ENCODE assay signal across 24 cellular contexts in the genomic region with DNA sequence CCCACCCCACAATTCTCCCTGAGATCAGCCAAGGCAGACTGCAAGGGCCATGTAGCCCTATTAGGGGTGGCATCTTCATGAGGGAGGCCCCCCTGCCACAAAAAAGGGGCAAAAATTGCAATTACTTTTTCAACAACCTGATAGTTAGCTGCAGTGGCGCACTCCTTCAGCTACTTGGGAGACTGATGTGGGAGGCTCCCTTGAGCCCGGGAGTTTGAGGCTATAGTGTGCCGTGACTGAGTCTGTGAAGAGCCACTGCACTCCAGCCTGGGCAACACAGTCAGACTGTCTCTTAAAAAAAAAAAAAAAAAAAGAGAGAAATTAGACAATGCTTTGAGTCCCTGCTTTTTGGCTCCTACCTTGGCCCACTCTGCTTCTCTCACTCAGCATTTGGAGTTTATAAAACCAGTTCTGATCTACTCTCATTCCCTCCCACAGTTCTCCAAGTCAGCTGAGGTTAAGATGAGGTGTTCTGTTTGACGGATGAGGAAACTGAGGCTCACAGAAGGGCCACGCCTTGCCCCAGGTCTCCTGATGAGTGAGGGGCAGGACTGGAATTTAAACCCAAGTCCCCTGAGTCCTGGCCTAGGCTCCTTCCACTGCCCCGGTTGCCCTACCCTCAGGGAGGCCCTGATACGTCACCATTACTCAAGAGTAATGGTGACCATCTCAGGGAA. TPM values are rescaled to one million over a fixed set of nuclear protein-coding genes. Genes with fewer than 3 reads are reported as not detected.
DNase-seq lines count a peak whose midpoint lies in the region; ATAC-seq, FAIRE-seq and TF ChIP-seq lines count a peak whose summit lies in the region.
"Had no signal": no experiment of that assay in that cellular context is flagged by ENCODE, and none has a peak within 500 bp of the region (broad histone marks: within the 10 kb centered on the region; RNA-seq: fewer than 3 reads in every experiment).

No MANE protein-coding gene starts in this region.

- CTCF ChIA-PET in GM12878 (lab: Yijun Ruan, JAX) (interaction anchor here (1.6 kb wide), 1 partner anchor 89 kb away, joined by 4 read pairs; no protein-coding TSS in a partner anchor), A673 (lab: Charles Lee) (interaction anchor here (0.7 kb wide), 1 partner anchor 23 kb away, joined by 8 read pairs; no protein-coding TSS in a partner anchor)

- H3K9ac ChIP-seq in GM12878 (ENCODE audit: control insufficient read depth, insufficient read depth, low read length): no peak overlapping the region

- POLR2A ChIA-PET in GM12878 (lab: Charles Lee): interaction anchor here (0.7 kb wide), 1 partner anchor 641 kb away, joined by 4 read pairs; no protein-coding TSS in a partner anchor
- POLR2A ChIA-PET in A673 (lab: Charles Lee; ENCODE audit: low non-redundant PET): no interaction called here

- no peak for TF ChIP-seq EP300 in GM12878 (IDR thresholded peaks at IDR 0.05; ENCODE audit: borderline replicate concordance in 1 of 2, control insufficient read depth in 1 of 2, low read depth in 2 of 2, low read length in 2 of 2)

- WGBS in GM12878 (ENCODE audit: insufficient coverage, insufficient replicate concordance, low lambda C conversion rate, missing lambda C conversion rate): 96% methylated on average over 7 of the region's 7 CpGs
- WGBS in psoas muscle, 3 donors: 90 to 93% (median 92%) methylated on average over 7 of the region's 7 CpGs
- WGBS in thyroid gland, 2 donors: 92 to 95% methylated on average over 7 of the region's 7 CpGs

- peak; percentile 19; the same call in 1 of the 2 replicates for TF ChIP-seq POLR2A in GM12878 (IDR thresholded peaks at IDR 0.05; ENCODE audit: low read depth, low read length)
- no peak for TF ChIP-seq POLR2A in thyroid gland (IDR thresholded peaks at IDR 0.05)

- H4K20me1 ChIP-seq in GM12878 (ENCODE audit: control insufficient read depth, insufficient read depth): no peaks in the 10 kb centered on the region; the same call in 1 of the 2 replicates

- H3K79me2 ChIP-seq in GM12878 (ENCODE audit: control insufficient read depth, insufficient read depth, low read length): no peaks in the 10 kb centered on the region

- H3K27ac ChIP-seq in GM12878 (ENCODE audit: control insufficient read depth, insufficient read depth) (no peak overlapping the region), left ventricle myocardium inferior (replicated peaks) (peak overlapping the region; percentile 97), psoas muscle (peak overlapping the region; percentile 89), thyroid gland (peak overlapping the region; percentile 87 to 92 (median 90)), A673 (ENCODE audit: low read depth, low read length, poor library complexity, severe bottlenecking) (no peak overlapping the region)

- no peak for TF ChIP-seq RAD21 in GM12878 (IDR thresholded peaks at IDR 0.05; ENCODE audit: insufficient read depth, low read depth, low read length)

- no TSS peak for BruUV-seq in GM12878 (replicated peaks; lab: Mats Ljungman, UMichigan)
- BruUV-seq in A673 (replicated peaks; lab: Mats Ljungman, UMichigan): no TSS peak

- H3K27me3 ChIP-seq in GM12878 (replicated peaks in 1 of 2; ENCODE audit: control insufficient read depth in 2 of 2, insufficient read depth in 2 of 2, low read length in 1 of 2) (no peaks in the 10 kb centered on the region), left ventricle myocardium inferior (ENCODE audit: low read depth) (no peaks in the 10 kb centered on the region), psoas muscle (ENCODE audit: insufficient read depth in 3 of 3, low read length in 2 of 3) (no peaks in the 10 kb centered on the region), thyroid gland (no peaks in the 10 kb centered on the region), A673 (replicated peaks; ENCODE audit: insufficient read depth, low read depth, low read length, poor library complexity) (no peaks in the 10 kb centered on the region)
- H3K27me3 ChIP-seq: neutrophil had no signal

- SMC1A ChIA-PET in GM12878 (lab: Charles Lee; ENCODE audit: uncharacterized antibody, unreplicated experiment): interaction anchor here (0.8 to 1.3 kb wide), 2 partner anchors 86 to 162 kb away, joined by 3 read pairs; no protein-coding TSS in a partner anchor

- DNase-seq in GM12878 (ENCODE audit: low read depth, low spot score): no peak
- DNase-seq in left ventricle myocardium inferior: no peak
- peak; percentile 49 to 78 for DNase-seq in psoas muscle
- no peak for DNase-seq in thyroid gland
- DNase-seq in GM19240 (ENCODE audit: insufficient read length, low spot score): no peak
- no peak for DNase-seq in SHP77 (lab: John Stamatoyannopoulos, UW)
- DNase-seq in A673 (ENCODE audit: low spot score): no peak
- DNase-seq: activated CD8-positive, alpha-beta T cell treated with anti-CD3 and anti-CD28 coated beads, Interleukin-2, amount 10 ng/mL, durations not matched to agents 7 days and 5 days; activated naive CD4-positive, alpha-beta T cell; amniotic stem cell; CD4-positive, alpha-beta memory T cell; dermis blood vessel endothelial cell; DMS79; hippocampal formation; KG1; mammary epithelial cell; NCI-H1694 treated with DMSO at 0.1 percent for 48 hours; NCI-H748 treated with DMSO at 0.1 percent for 48 hours; stimulated activated CD4-positive, alpha-beta T cell treated with anti-CD3 and anti-CD28 coated beads, Interleukin-4, amount 100 ng/mL, for 24 hours; stimulated activated naive CD8-positive, alpha-beta T cell treated with anti-CD3 and anti-CD28 coated beads, Interleukin-15, amount 100 ng/mL, for 72 hours; SW 1271 had no signal

- no peak overlapping the region for H2AFZ ChIP-seq in GM12878 (ENCODE audit: control insufficient read depth, low read depth, low read length)

- RAD21 ChIA-PET in GM12878 (lab: Charles Lee; ENCODE audit: unreplicated experiment): no interaction called here

- no peak for FAIRE-seq in GM12878 (lab: Jason Lieb, UNC)
- FAIRE-seq: GM12891 had no signal

- in situ Hi-C loops in GM12878 (cut with MboI): no loop called here

- H3K4me2 ChIP-seq in GM12878 (ENCODE audit: control insufficient read depth, insufficient read depth): no peak overlapping the region

- intact Hi-C loops in GM12878 (cut with micrococcal nuclease; ENCODE audit: unreplicated experiment): no loop called here
- intact Hi-C loops in left ventricle myocardium inferior (cut with micrococcal nuclease): no loop called here
- intact Hi-C loops in psoas muscle (cut with DNase I): loop anchor here in 1 of 2 donors (10.0 kb wide), 1 partner anchor 645 kb away; no protein-coding TSS in a partner anchor
- intact Hi-C loops in thyroid gland (cut with DNase I): no loop called here
- intact Hi-C loops in A673 (cut with micrococcal nuclease; ENCODE audit: unreplicated experiment): no loop called here

- ATAC-seq in GM12878: no peak
- peak in 3 of 4 donors; percentile 2 to 19 (median 19) for ATAC-seq in psoas muscle
- ATAC-seq in GM19351 (IDR thresholded peaks at IDR 0.05; ENCODE audit: unreplicated experiment): no peak
- ATAC-seq: activated CD8-positive, alpha-beta T cell treated with anti-CD3 and anti-CD28 coated beads, Interleukin-2, amount 10 ng/mL, durations not matched to agents 7 days and 5 days had no signal

- peaks cover 37 to 44% of the 10 kb centered on the region in 2 experiments for H3K36me3 ChIP-seq in GM12878 (ENCODE audit: control insufficient read depth in 2 of 2, insufficient read depth in 2 of 2, low read length in 1 of 2)
- H3K36me3 ChIP-seq in left ventricle myocardium inferior: peaks cover 88% of the 10 kb centered on the region
- H3K36me3 ChIP-seq in psoas muscle (ENCODE audit: insufficient read depth in 1 of 2, low read depth in 1 of 2): peaks cover 7 to 84% of the 10 kb centered on the region in 2 donors
- peaks cover 59 to 66% of the 10 kb centered on the region in 2 donors for H3K36me3 ChIP-seq in thyroid gland
- H3K36me3 ChIP-seq in A673 (ENCODE audit: insufficient read depth, low read length, poor library complexity, severe bottlenecking): no peaks in the 10 kb centered on the region

- TF ChIP-seq CTCF in GM12878 (IDR thresholded peaks at IDR 0.05 in 2 of 3, conservative IDR thresholded peaks at IDR 0.05 in 1 of 3; ENCODE audit: control insufficient read depth in 2 of 3, extremely low read depth in 1 of 3, insufficient read depth in 1 of 3, low read depth in 3 of 3, low read length in 3 of 3): no peak
- no peak for TF ChIP-seq CTCF in left ventricle myocardium inferior (IDR thresholded peaks at IDR 0.05; ENCODE audit: borderline replicate concordance)
- no peak for TF ChIP-seq CTCF in psoas muscle (IDR thresholded peaks at IDR 0.05)
- no peak for TF ChIP-seq CTCF in thyroid gland (IDR thresholded peaks at IDR 0.05)
- no peak for TF ChIP-seq CTCF in A673 (conservative IDR thresholded peaks at IDR 0.05; ENCODE audit: low read depth, low read length)

- H3K4me3 ChIP-seq in GM12878: no peak overlapping the region
- no peak overlapping the region for H3K4me3 ChIP-seq in left ventricle myocardium inferior
- H3K4me3 ChIP-seq in psoas muscle: no peak overlapping the region
- no peak overlapping the region for H3K4me3 ChIP-seq in thyroid gland (replicated peaks in 1 of 3)
- H3K4me3 ChIP-seq in A673 (ENCODE audit: low read depth, low read length, poor library complexity, severe bottlenecking): no peak overlapping the region

- H3K4me1 ChIP-seq in GM12878 (ENCODE audit: control insufficient read depth, insufficient read depth, low read length): no peaks in the 10 kb centered on the region
- H3K4me1 ChIP-seq in left ventricle myocardium inferior: peaks cover 73% of the 10 kb centered on the region
- peaks cover 62% of the 10 kb centered on the region for H3K4me1 ChIP-seq in psoas muscle
- H3K4me1 ChIP-seq in thyroid gland: peaks cover 51 to 74% of the 10 kb centered on the region in 2 donors
- no peaks in the 10 kb centered on the region for H3K4me1 ChIP-seq in A673 (ENCODE audit: insufficient read depth, low read length, poor library complexity, severe bottlenecking)

- H3K9me3 ChIP-seq in GM12878 (replicated peaks; ENCODE audit: control insufficient read depth, insufficient read depth, low read length) (no peaks in the 10 kb centered on the region), left ventricle myocardium inferior (replicated peaks) (no peaks in the 10 kb centered on the region), psoas muscle (no peaks in the 10 kb centered on the region), thyroid gland (no peaks in the 10 kb centered on the region), A673 (ENCODE audit: low read depth, low read length, poor library complexity, severe bottlenecking) (no peaks in the 10 kb centered on the region)
- H3K9me3 ChIP-seq: neutrophil had no signal

RNA-seq across cellular contexts. Expression of a gene that starts 8.9 kb away (rescaled TPM):
- not detected in 2 replicates for total RNA-seq in GM12878 (2013; cell fraction: nucleolus; rRNA removed)
- 0.22 TPM in 1 of 2 replicates, not detected in the other for total RNA-seq in GM12878 (2014; rRNA removed)
- not detected in 2 replicates for total RNA-seq in GM12878 (2014; rRNA removed; fragmentation: Illumina TruSeq; extraction: Trizol)
- total RNA-seq in GM12878 (2021): 0.38 and 0.45 TPM in 2 replicates
- 0.37 TPM for polyA plus RNA-seq in GM12878 (2011; ENCODE audit: low read depth)
- polyA plus RNA-seq in GM12878 (2011; rRNA removed): 0.04 TPM in 1 of 2 replicates, not detected in the other
- polyA plus RNA-seq in GM12878 (2011; cell fraction: cytosol; rRNA removed): 0.07 TPM in 1 of 2 replicates, not detected in the other
- not detected in 2 replicates for polyA plus RNA-seq in GM12878 (2011; cell fraction: nucleus; rRNA removed)
- 0.81 and 1.3 TPM in 2 replicates for polyA plus RNA-seq in GM12878 (2012)
- polyA plus RNA-seq in GM12878 (2014; fragmentation: Illumina TruSeq; extraction: Trizol): 0.09 and 0.19 TPM in 2 replicates
- under 1 TPM in 1 of 2 experiments, not detected in 1; 0.15 TPM for polyA plus RNA-seq in GM12878 (2014; fragmentation: Nextera tagmentation; extraction: Ambion mirVana)
- 0.12 and 0.32 TPM in 2 replicates for polyA plus RNA-seq in GM12878 (2014; rRNA removed)
- polyA plus RNA-seq in GM12878 (2016; fragmentation: Nextera tagmentation; extraction: Ambion mirVana): 1 to 10 TPM in 1 of 2 experiments, under 1 TPM in 1; 0.91 to 1.0 TPM
- polyA minus RNA-seq in GM12878 (2011; rRNA and poly(A)+ RNA removed): not detected in 2 replicates
- polyA minus RNA-seq in GM12878 (2011; cell fraction: cytosol; rRNA and poly(A)+ RNA removed): not detected in 2 replicates
- not detected in 2 replicates for polyA minus RNA-seq in GM12878 (2011; cell fraction: nucleus; rRNA and poly(A)+ RNA removed)
- 744 TPM for total RNA-seq in left ventricle myocardium inferior
- total RNA-seq in psoas muscle: 100 to 1,000 TPM; 447 to 852 (median 690) TPM
- 100 to 1,000 TPM; 551 to 766 (median 552) TPM for polyA plus RNA-seq in psoas muscle
- total RNA-seq in thyroid gland: over 10,000 TPM in 1 of 4 donors, 1,000 to 10,000 TPM in 3; 2,730 to 12,549 (median 7,201) TPM
- 0.19 and 0.24 TPM in 2 replicates for total RNA-seq in A673 (2021)
- total RNA-seq: activated CD8-positive, alpha-beta T cell treated with anti-CD3 and anti-CD28 coated beads, Interleukin-2, amount 10 ng/mL, durations not matched to agents 7 days and 5 days; CD4-positive, alpha-beta memory T cell had no signal

RNA-seq across cellular contexts. Expression of a gene that starts 51.5 kb away (rescaled TPM):
- 372 and 425 TPM in 2 replicates for total RNA-seq in GM12878 (2013; cell fraction: nucleolus; rRNA removed)
- 203 and 223 TPM in 2 replicates for total RNA-seq in GM12878 (2014; rRNA removed)
- total RNA-seq in GM12878 (2014; rRNA removed; fragmentation: Illumina TruSeq; extraction: Trizol): 147 and 148 TPM in 2 replicates
- total RNA-seq in GM12878 (2021): 279 and 289 TPM in 2 replicates
- polyA plus RNA-seq in GM12878 (2011; ENCODE audit: low read depth): 132 TPM
- polyA plus RNA-seq in GM12878 (2011; rRNA removed): 156 and 178 TPM in 2 replicates
- 190 and 206 TPM in 2 replicates for polyA plus RNA-seq in GM12878 (2011; cell fraction: cytosol; rRNA removed)
- polyA plus RNA-seq in GM12878 (2011; cell fraction: nucleus; rRNA removed): 272 and 287 TPM in 2 replicates
- polyA plus RNA-seq in GM12878 (2012): 262 and 278 TPM in 2 replicates
- polyA plus RNA-seq in GM12878 (2014; fragmentation: Illumina TruSeq; extraction: Trizol): 107 and 151 TPM in 2 replicates
- polyA plus RNA-seq in GM12878 (2014; fragmentation: Nextera tagmentation; extraction: Ambion mirVana): 10 to 100 TPM in 1 of 2 experiments, 1 to 10 TPM in 1; 4.4 to 13.7 TPM
- polyA plus RNA-seq in GM12878 (2014; rRNA removed): 199 and 200 TPM in 2 replicates
- 100 to 1,000 TPM; 112 to 117 TPM for polyA plus RNA-seq in GM12878 (2016; fragmentation: Nextera tagmentation; extraction: Ambion mirVana)
- polyA minus RNA-seq in GM12878 (2011; rRNA and poly(A)+ RNA removed): 245 and 345 TPM in 2 replicates
- polyA minus RNA-seq in GM12878 (2011; cell fraction: cytosol; rRNA and poly(A)+ RNA removed): 117 and 134 TPM in 2 replicates
- polyA minus RNA-seq in GM12878 (2011; cell fraction: nucleus; rRNA and poly(A)+ RNA removed): 165 and 259 TPM in 2 replicates
- total RNA-seq in left ventricle myocardium inferior: 131 TPM
- 100 to 1,000 TPM; 114 to 218 (median 149) TPM for total RNA-seq in psoas muscle
- 100 to 1,000 TPM in 2 of 3 donors, 10 to 100 TPM in 1; 55.5 to 167 (median 106) TPM for polyA plus RNA-seq in psoas muscle
- total RNA-seq in thyroid gland: 100 to 1,000 TPM in 1 of 4 donors, 10 to 100 TPM in 3; 74.4 to 115 (median 94.7) TPM
- total RNA-seq in A673 (2021): 33.3 and 37.3 TPM in 2 replicates

Comparison
In these comparisons a context has a peak if more than half of its experiments do, and no peak if none do; other contexts are left out.
1. ATAC-seq: peak in psoas muscle (3 of 4); none in GM12878 (single experiment) and GM19351 (single experiment).
2. DNase-seq: peak in psoas muscle (2 of 2); none in GM12878 (single experiment), left ventricle myocardium inferior (single experiment), thyroid gland (0 of 2), GM19240 (single experiment), SHP77 (0 of 2) and A673 (single experiment).
3. H3K27ac ChIP-seq: peak in left ventricle myocardium inferior (single experiment), psoas muscle (single experiment) and thyroid gland (3 of 3); none in GM12878 (single experiment) and A673 (single experiment).
4. RNA of a gene that starts 8.9 kb away (total RNA-seq): 2,730 to 12,549 TPM in thyroid gland, 447 to 852 TPM in psoas muscle and 744 TPM in left ventricle myocardium inferior (single experiment); 0.19 to 0.24 TPM in A673 and 0.22 to 0.45 TPM in GM12878; every median in the first group is over 100 times any median in the second.